In the genomic region with DNA sequence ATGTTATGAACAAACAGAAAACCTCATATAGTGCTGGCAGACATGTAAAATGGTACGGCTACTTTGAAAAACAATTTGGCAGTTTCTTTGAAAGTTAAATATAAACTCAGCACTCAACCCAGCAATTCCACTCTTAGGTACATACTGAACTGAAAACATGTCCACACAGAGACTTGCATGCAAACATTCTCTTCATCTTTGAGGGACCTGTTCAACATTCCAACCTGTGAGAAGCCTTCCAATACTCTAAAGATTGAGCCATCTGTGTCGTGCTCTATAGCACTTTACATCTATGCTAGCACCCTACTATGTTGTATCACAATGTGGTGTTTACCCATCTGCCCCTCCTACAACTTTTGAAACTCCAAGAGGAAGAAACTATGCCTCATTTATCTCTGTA, we compare ENCODE assay signal across 22 cellular contexts.
"Had no signal": no experiment of that assay in that cellular context is flagged by ENCODE, and none has a peak within 500 bp of the region (broad histone marks: within the 10 kb centered on the region; RNA-seq: fewer than 3 reads in every experiment).

No MANE protein-coding gene starts in this region.

- H3K4me3 Mint-ChIP-seq: activated CD8-positive, alpha-beta T cell treated with anti-CD3 and anti-CD28 coated beads, Interleukin-2, amount 10 ng/mL, durations not matched to agents 7 days and 5 days; activated naive CD4-positive, alpha-beta T cell treated with anti-CD3 and anti-CD28 coated beads for 36 hours; activated T-cell treated with anti-CD3 and anti-CD28 coated beads, Interleukin-2, amount 50 U/mL, for 4 hours; nephron progenitor cell; type B pancreatic cell had no signal

- ATAC-seq: activated CD8-positive, alpha-beta T cell treated with anti-CD3 and anti-CD28 coated beads, Interleukin-2, amount 10 ng/mL, durations not matched to agents 7 days and 5 days; activated T-cell treated with anti-CD3 and anti-CD28 coated beads, Interleukin-2, amount 50 U/mL, for 4 hours; esophagus mucosa; gastrocnemius medialis had no signal

- DNase-seq: activated CD4-positive, alpha-beta T cell treated with anti-CD3 and anti-CD28 coated beads for 48 hours; activated CD4-positive, CD25-positive, alpha-beta regulatory T cell; activated CD8-positive, alpha-beta memory T cell treated with anti-CD3 and anti-CD28 coated beads, Interleukin-2, amount 50 U/mL, for 4 hours; activated CD8-positive, alpha-beta T cell treated with anti-CD3 and anti-CD28 coated beads, Interleukin-2, amount 10 ng/mL, durations not matched to agents 7 days and 5 days; activated naive CD4-positive, alpha-beta T cell treated with anti-CD3 and anti-CD28 coated beads for 36 hours; activated T-cell treated with anti-CD3 and anti-CD28 coated beads, Interleukin-2, amount 50 U/mL, for 4 hours; anterior cingulate cortex; brain microvascular endothelial cell; gastrocnemius medialis; head of caudate nucleus; mammary epithelial cell; nephron progenitor cell; nucleus accumbens; posterior cingulate gyrus; stimulated activated CD4-positive, alpha-beta T cell treated with anti-CD3 and anti-CD28 coated beads, Interleukin-2, amount 100 ng/mL, for 24 hours; stomach; T1000 had no signal

- H3K36me3 Mint-ChIP-seq: type B pancreatic cell had no signal

- H3K4me3 ChIP-seq: coronary artery, gastrocnemius medialis, right atrium auricular region, stomach had no signal

- H3K36me3 ChIP-seq: brain microvascular endothelial cell, gastrocnemius medialis, right atrium auricular region, stomach had no signal

- H3K27ac ChIP-seq: brain microvascular endothelial cell, coronary artery, gastrocnemius medialis, right atrium auricular region, stomach had no signal

- H3K27ac Mint-ChIP-seq: activated CD8-positive, alpha-beta T cell treated with anti-CD3 and anti-CD28 coated beads, Interleukin-2, amount 10 ng/mL, durations not matched to agents 7 days and 5 days; activated naive CD4-positive, alpha-beta T cell treated with anti-CD3 and anti-CD28 coated beads for 36 hours; nephron progenitor cell; type B pancreatic cell had no signal

- H3K9me3 ChIP-seq: gastrocnemius medialis, right atrium auricular region, stomach had no signal

- H3K27me3 Mint-ChIP-seq: type B pancreatic cell had no signal

- H3K9me3 Mint-ChIP-seq: activated naive CD4-positive, alpha-beta T cell treated with anti-CD3 and anti-CD28 coated beads for 36 hours; activated T-cell treated with anti-CD3 and anti-CD28 coated beads, Interleukin-2, amount 50 U/mL, for 4 hours; nephron progenitor cell; type B pancreatic cell had no signal

- H3K27me3 ChIP-seq: brain microvascular endothelial cell, gastrocnemius medialis, right atrium auricular region, stomach had no signal

- FAIRE-seq: endometrium had no signal

- H3K4me1 ChIP-seq: gastrocnemius medialis, right atrium auricular region, stomach had no signal

- H3K4me1 Mint-ChIP-seq: nephron progenitor cell had no signal
